ENCODE assay signal across 8 cellular contexts in the genomic region with DNA sequence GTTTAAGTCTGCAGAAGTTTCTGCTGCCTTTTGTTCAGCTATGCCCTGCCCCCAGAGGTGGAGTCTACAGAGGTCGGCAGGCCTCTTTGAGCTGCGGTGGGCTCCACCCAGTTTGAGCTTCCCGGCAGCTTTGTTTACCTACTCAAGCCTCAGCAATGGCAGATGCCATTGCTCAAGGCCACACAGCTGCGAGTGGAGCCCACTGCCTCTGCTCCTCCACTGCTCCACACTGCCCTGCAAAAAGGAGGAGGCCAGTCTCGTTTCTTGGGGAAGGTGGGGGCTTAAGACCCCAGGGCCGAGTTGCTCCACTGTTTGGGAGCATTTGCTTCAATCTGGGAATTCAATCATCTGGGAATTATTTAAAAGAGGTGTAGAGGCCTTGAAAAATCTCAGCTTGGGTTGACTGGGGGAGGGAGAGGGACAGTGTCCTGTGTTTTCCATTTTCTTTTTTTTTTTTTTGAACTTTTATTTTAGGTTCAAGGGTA.
DNase-seq lines count a peak whose midpoint lies in the region; ATAC-seq and TF ChIP-seq lines count a peak whose summit lies in the region.

No MANE protein-coding gene starts in this region.

- H3K27ac ChIP-seq in stomach: no peak overlapping the region

- no peaks in the 10 kb centered on the region for H3K9me3 ChIP-seq in stomach

- peaks cover 0 to 27% (median 17%) of the 10 kb centered on the region in 4 donors for H3K4me1 ChIP-seq in stomach

- 15 to 24% (median 19%) methylated on average over 6 of the region's 6 CpGs for WGBS in stomach, 5 donors

- TF ChIP-seq CTCF in stomach (IDR thresholded peaks at IDR 0.05): no peak

- DNase-seq in Right ventricle myocardium inferior (ENCODE audit: missing footprints): peak; percentile 64
- no peak for DNase-seq in left ventricle myocardium superior
- peak; percentile 42 for DNase-seq in activated T-cell treated with anti-CD3 and anti-CD28 coated beads, Interleukin-2, amount 50 U/mL, for 24 hours
- DNase-seq in islet precursor cell: peak; percentile 48
- DNase-seq in stomach: peak; percentile 53
- no peak for DNase-seq in occipital lobe (lab: John Stamatoyannopoulos, UW)
- no peak for DNase-seq in NOMO-1 treated with dmso at 0.1 percent for 144 hours (lab: John Stamatoyannopoulos, UW; ENCODE audit: unreplicated experiment)
- no peak for DNase-seq in NCI-H2107 treated with DMSO at 0.1 percent for 48 hours (lab: John Stamatoyannopoulos, UW; ENCODE audit: unreplicated experiment)

- no peak for TF ChIP-seq POLR2A in stomach (IDR thresholded peaks at IDR 0.05)

- TF ChIP-seq EP300 in stomach (IDR thresholded peaks at IDR 0.05): no peak

- peak overlapping the region; percentile 62 for H3K27ac Mint-ChIP-seq in activated T-cell treated with anti-CD3 and anti-CD28 coated beads, Interleukin-2, amount 50 U/mL, for 24 hours

- intact Hi-C loops in Right ventricle myocardium inferior (cut with DNase I): no loop called here
- intact Hi-C loops in left ventricle myocardium superior (cut with micrococcal nuclease): no loop called here
- intact Hi-C loops in stomach (cut with DNase I; ENCODE audit: low total_unique reads): no loop called here

- no peaks in the 10 kb centered on the region for H3K36me3 Mint-ChIP-seq in activated T-cell treated with anti-CD3 and anti-CD28 coated beads, Interleukin-2, amount 50 U/mL, for 24 hours (ENCODE audit: low read depth)

- no peaks in the 10 kb centered on the region for H3K27me3 Mint-ChIP-seq in activated T-cell treated with anti-CD3 and anti-CD28 coated beads, Interleukin-2, amount 50 U/mL, for 24 hours

- H3K27me3 ChIP-seq in stomach: no peaks in the 10 kb centered on the region

- ATAC-seq in Right ventricle myocardium inferior (no peak), left ventricle myocardium superior (no peak)

- peak overlapping the region; percentile 3 for H3K4me3 Mint-ChIP-seq in activated T-cell treated with anti-CD3 and anti-CD28 coated beads, Interleukin-2, amount 50 U/mL, for 24 hours

- H3K9me3 Mint-ChIP-seq in activated T-cell treated with anti-CD3 and anti-CD28 coated beads, Interleukin-2, amount 50 U/mL, for 24 hours: peaks cover 7% of the 10 kb centered on the region

- H3K4me1 Mint-ChIP-seq in activated T-cell treated with anti-CD3 and anti-CD28 coated beads, Interleukin-2, amount 50 U/mL, for 24 hours (ENCODE audit: low read depth): peaks cover 59% of the 10 kb centered on the region

- no peak overlapping the region for H3K4me3 ChIP-seq in stomach

- no peaks in the 10 kb centered on the region for H3K36me3 ChIP-seq in stomach

Comparison
In these comparisons a context has a peak if more than half of its experiments do, and no peak if none do; other contexts are left out.
1. DNase-seq: peak in Right ventricle myocardium inferior (single experiment), activated T-cell treated with anti-CD3 and anti-CD28 coated beads, Interleukin-2, amount 50 U/mL, for 24 hours (single experiment), islet precursor cell (single experiment) and stomach (single experiment); none in left ventricle myocardium superior (single experiment), occipital lobe (single experiment), NOMO-1 treated with dmso at 0.1 percent for 144 hours (single experiment) and NCI-H2107 treated with DMSO at 0.1 percent for 48 hours (single experiment).